ENCODE assay signal across 18 cellular contexts in genomic region chr10:23754179-23754578, GRCh38.
DNase-seq lines count a peak whose midpoint lies in the region; ATAC-seq and TF ChIP-seq lines count a peak whose summit lies in the region.
"Had no signal": no experiment of that assay in that cellular context is flagged by ENCODE, and none has a peak within 500 bp of the region (broad histone marks: within the 10 kb centered on the region; RNA-seq: fewer than 3 reads in every experiment).

No MANE protein-coding gene starts in this region.

- DNase-seq in WTC11 (ENCODE audit: low spot score) (no peak), progenitor cell of endocrine pancreas (ENCODE audit: low spot score, unreplicated experiment) (no peak), NCI-H1092 (lab: John Stamatoyannopoulos, UW) (no peak), NCI-H524 (lab: John Stamatoyannopoulos, UW) (no peak), mesothelial cell of epicardium (ENCODE audit: low spot score in 2 of 2, unreplicated experiment in 2 of 2) (no peak), AG08395 (ENCODE audit: low spot score) (no peak)
- DNase-seq: Caco-2; CD4-positive, CD25-positive, alpha-beta regulatory T cell; IMR-90; Karpas-422; MM.1S; NCI-H187 treated with DMSO at 0.1 percent for 48 hours; NCI-H510A treated with DMSO at 0.1 percent for 48 hours had no signal

- POLR2A ChIA-PET in WTC11 (lab: Charles Lee) = no interaction called here

- ATAC-seq in GM18861 (IDR thresholded peaks at IDR 0.05; ENCODE audit: unreplicated experiment) (peak; percentile 66), HG03378 (IDR thresholded peaks at IDR 0.05; ENCODE audit: unreplicated experiment) (peak; percentile 60), WTC11 (peak; percentile 16; the same call in 1 of the 2 replicates)
- ATAC-seq: Panc1, Right ventricle myocardium inferior had no signal

- CTCF ChIA-PET in WTC11 (lab: Charles Lee) = no interaction called here

- H3K9me3 Mint-ChIP-seq in WTC11 (no peaks in the 10 kb centered on the region), progenitor cell of endocrine pancreas (ENCODE audit: low read depth) (no peaks in the 10 kb centered on the region), mesothelial cell of epicardium (no peaks in the 10 kb centered on the region)
- H3K9me3 Mint-ChIP-seq: CD4-positive, CD25-positive, alpha-beta regulatory T cell had no signal

- TF ChIP-seq CTCF in WTC11 (IDR thresholded peaks at IDR 0.05) (no peak), progenitor cell of endocrine pancreas (IDR thresholded peaks at IDR 0.05; ENCODE audit: unreplicated experiment) (no peak), mesothelial cell of epicardium (IDR thresholded peaks at IDR 0.05; ENCODE audit: unreplicated experiment) (no peak)

- H3K27me3 Mint-ChIP-seq in WTC11 (ENCODE audit: low read depth) (no peaks in the 10 kb centered on the region; the same call in 1 of the 2 replicates), progenitor cell of endocrine pancreas (no peaks in the 10 kb centered on the region), mesothelial cell of epicardium (ENCODE audit: low read depth) (peaks cover 37% of the 10 kb centered on the region)
- H3K27me3 Mint-ChIP-seq: B cell; CD4-positive, CD25-positive, alpha-beta regulatory T cell had no signal

- H3K27ac Mint-ChIP-seq in WTC11 = no peak overlapping the region
- peak overlapping the region; percentile 31 for H3K27ac Mint-ChIP-seq in progenitor cell of endocrine pancreas
- no peak overlapping the region for H3K27ac Mint-ChIP-seq in mesothelial cell of epicardium
- H3K27ac Mint-ChIP-seq: B cell had no signal

- H3K4me3 Mint-ChIP-seq in WTC11 (no peak overlapping the region), progenitor cell of endocrine pancreas (ENCODE audit: low read depth) (no peak overlapping the region), mesothelial cell of epicardium (no peak overlapping the region)
- H3K4me3 Mint-ChIP-seq: B cell; CD4-positive, CD25-positive, alpha-beta regulatory T cell had no signal

- H3K4me1 Mint-ChIP-seq in WTC11 (no peaks in the 10 kb centered on the region; the same call in 1 of the 2 replicates), progenitor cell of endocrine pancreas (ENCODE audit: low read depth) (peaks cover 20% of the 10 kb centered on the region), mesothelial cell of epicardium (peaks cover 3% of the 10 kb centered on the region)
- H3K4me1 Mint-ChIP-seq: B cell; CD4-positive, CD25-positive, alpha-beta regulatory T cell had no signal

- no peaks in the 10 kb centered on the region for H3K36me3 Mint-ChIP-seq in WTC11
- H3K36me3 Mint-ChIP-seq in progenitor cell of endocrine pancreas (ENCODE audit: insufficient read depth) = no peaks in the 10 kb centered on the region
- H3K36me3 Mint-ChIP-seq in mesothelial cell of epicardium = no peaks in the 10 kb centered on the region
- H3K36me3 Mint-ChIP-seq: CD4-positive, CD25-positive, alpha-beta regulatory T cell had no signal

TF ChIP-seq in WTC11, 78 proteins besides CTCF, POLR2A, EP300 and RAD21:
- TF ChIP-seq PRDM15 (CRISPR knock-in tag; IDR thresholded peaks at IDR 0.05) = no peak
- TF ChIP-seq NR1H2 (CRISPR knock-in tag; IDR thresholded peaks at IDR 0.05) = no peak
- TF ChIP-seq ZNF121 (CRISPR knock-in tag; IDR thresholded peaks at IDR 0.05) = no peak
- no peak for TF ChIP-seq AR (CRISPR knock-in tag; IDR thresholded peaks at IDR 0.05)
- no peak for TF ChIP-seq NFATC4 (CRISPR knock-in tag; IDR thresholded peaks at IDR 0.05)

Comparison
In these comparisons a context has a peak if more than half of its experiments do, and no peak if none do; other contexts are left out.
1. ATAC-seq: peak in every context shown above with its lines; median percentile 66 in GM18861; 60 in HG03378; 16 in WTC11.